Comparison of ENCODE assay signal across 6 cellular contexts in genomic region chr9:138210386-138210785, GRCh38.
DNase-seq lines count a peak whose midpoint lies in the region; ATAC-seq, FAIRE-seq and TF ChIP-seq lines count a peak whose summit lies in the region.
"Not testable (repeated sequence)": the region's sequence is repeated elsewhere in the genome, so short reads cannot be mapped to it uniquely, and the experiment has no call there.

No MANE protein-coding gene starts in this region.

- H3K9ac ChIP-seq in endodermal cell (ENCODE audit: extremely low read depth, low read length, poor library complexity, severe bottlenecking): not testable (repeated sequence)

- not testable (repeated sequence) for H3K9me3 Mint-ChIP-seq in CD14-positive monocyte, endodermal cell

- H3K27me3 Mint-ChIP-seq in CD14-positive monocyte (ENCODE audit: low read depth in 3 of 3): not testable (repeated sequence)
- peaks cover 16% of the 10 kb centered on the region for H3K27me3 Mint-ChIP-seq in endodermal cell (ENCODE audit: insufficient read depth)

- H3K36me3 ChIP-seq in body of pancreas (replicated peaks in 1 of 2; ENCODE audit: insufficient read depth in 1 of 2, low read depth in 2 of 2); endodermal cell (ENCODE audit: control insufficient read depth, insufficient read depth, low read length); left lung; neutrophil; pancreas: not testable (repeated sequence)

- H3K4me3 Mint-ChIP-seq in CD14-positive monocyte, endodermal cell: not testable (repeated sequence)

- not testable (repeated sequence) for H3K9me3 ChIP-seq in body of pancreas; endodermal cell (ENCODE audit: control insufficient read depth, low read length); left lung; neutrophil; pancreas

- H3K27ac Mint-ChIP-seq in CD14-positive monocyte: peak overlapping the region in 5 of 7 donors; percentile 48 to 88 (median 70)
- not testable (repeated sequence) for H3K27ac Mint-ChIP-seq in endodermal cell

- not testable (repeated sequence) for FAIRE-seq in pancreas (lab: Jason Lieb, UNC)

- ATAC-seq in body of pancreas: peak; percentile 77
- peak; percentile 33 for ATAC-seq in left lung
- ATAC-seq in pancreas: peak; percentile 63 to 92 (median 87)

- TF ChIP-seq POLR2A in body of pancreas (IDR thresholded peaks at IDR 0.05): not testable (repeated sequence)

- WGBS in body of pancreas, 2 donors: 45 to 67% methylated on average over 3 of the region's 3 CpGs
- 63% methylated on average over 2 of the region's 3 CpGs; no CpG with 5 or more reads in 1 of the 2 experiments for WGBS in endodermal cell (ENCODE audit: insufficient coverage in 1 of 2, insufficient read length in 1 of 2), 2 experiments
- WGBS in pancreas, 2 donors: 52 to 66% methylated on average over 2 of the region's 3 CpGs

- not testable (repeated sequence) for H3K27me3 ChIP-seq in body of pancreas; endodermal cell (ENCODE audit: control insufficient read depth, insufficient read depth, low read length, poor library complexity, severe bottlenecking); left lung; neutrophil; pancreas

- H3K27ac ChIP-seq in body of pancreas; endodermal cell (ENCODE audit: low read depth, low read length); left lung; pancreas: not testable (repeated sequence)
- H3K27ac ChIP-seq in neutrophil: peak overlapping the region; percentile 24

- not testable (repeated sequence) for H3K36me3 Mint-ChIP-seq in CD14-positive monocyte; endodermal cell (ENCODE audit: low read depth)

- not testable (repeated sequence) for H3K4me3 ChIP-seq in body of pancreas; endodermal cell (ENCODE audit: low read length); left lung; neutrophil (ENCODE audit: low read depth in 1 of 2, low read length in 1 of 2); pancreas

- TF ChIP-seq CTCF in CD14-positive monocyte (IDR thresholded peaks at IDR 0.05); body of pancreas (IDR thresholded peaks at IDR 0.05); endodermal cell (conservative IDR thresholded peaks at IDR 0.05); left lung (IDR thresholded peaks at IDR 0.05); neutrophil (IDR thresholded peaks at IDR 0.05); pancreas (IDR thresholded peaks at IDR 0.05): not testable (repeated sequence)

- peak; percentile 9 for DNase-seq in CD14-positive monocyte (ENCODE audit: low spot score)
- DNase-seq in body of pancreas, left lung, pancreas: not testable (repeated sequence)
- peak; percentile 21 for DNase-seq in endodermal cell

- H3K4me1 Mint-ChIP-seq in CD14-positive monocyte (peaks cover 43% of the 10 kb centered on the region), endodermal cell (peaks cover 16% of the 10 kb centered on the region)

- intact Hi-C loops in CD14-positive monocyte (cut with micrococcal nuclease); body of pancreas (cut with DNase I); left lung (cut with DNase I); pancreas (cut with DNase I): not testable (repeated sequence)

- not testable (repeated sequence) for H3K4me1 ChIP-seq in body of pancreas; endodermal cell (ENCODE audit: control insufficient read depth, insufficient read depth, low read length); left lung; pancreas
- peaks cover 29 to 34% of the 10 kb centered on the region in 2 experiments for H3K4me1 ChIP-seq in neutrophil (ENCODE audit: control insufficient read depth in 1 of 2, insufficient read depth in 1 of 2, low read depth in 1 of 2, low read length in 1 of 2)

Comparison
In these comparisons a context has a peak if more than half of its experiments do, and no peak if none do; other contexts are left out.
1. ATAC-seq: peak in every context shown above with its lines; median percentile 87 in pancreas; 77 in body of pancreas; 33 in left lung.